In the genomic region with DNA sequence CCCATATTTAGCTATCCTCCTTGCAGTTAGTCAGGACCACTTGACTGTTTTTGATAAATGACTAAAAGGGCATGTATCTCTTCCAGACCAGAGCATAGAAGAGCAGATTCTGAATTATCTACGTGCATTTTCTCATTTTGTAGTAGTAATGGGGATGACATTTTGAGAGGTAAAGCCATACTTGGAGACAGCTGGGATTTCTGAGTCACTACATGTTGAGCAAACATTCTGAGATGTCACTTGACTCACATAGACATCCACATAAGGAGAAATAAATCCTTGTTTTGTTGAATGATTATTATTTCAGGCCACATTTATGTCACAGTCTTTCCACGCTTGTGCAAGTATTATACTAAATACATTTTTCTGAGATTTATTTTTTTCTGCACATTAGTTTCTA, we compare ENCODE assay signal across 18 cellular contexts.
"Had no signal": no experiment of that assay in that cellular context is flagged by ENCODE, and none has a peak within 500 bp of the region (broad histone marks: within the 10 kb centered on the region; RNA-seq: fewer than 3 reads in every experiment).

No MANE protein-coding gene starts in this region.

- H3K27me3 ChIP-seq: gastrocnemius medialis, suprapubic skin, transverse colon, uterus had no signal

- DNase-seq: activated CD4-positive, alpha-beta T cell treated with anti-CD3 and anti-CD28 coated beads, Interleukin-2, amount 10 ng/mL, durations not matched to agents 7 days and 5 days; activated CD8-positive, alpha-beta T cell treated with anti-CD3 and anti-CD28 coated beads, Interleukin-2, amount 10 ng/mL, durations not matched to agents 7 days and 5 days; activated naive CD4-positive, alpha-beta T cell treated with anti-CD3 and anti-CD28 coated beads for 36 hours; activated T-cell treated with anti-CD3 and anti-CD28 coated beads, Interleukin-2, amount 50 U/mL, for 24 hours; gastrocnemius medialis; head of caudate nucleus; kidney glomerular epithelial cell; left ventricle myocardium inferior; mammary epithelial cell; right cardiac atrium; small intestine; stimulated activated CD4-positive, alpha-beta T cell treated with anti-CD3 and anti-CD28 coated beads, Interleukin-4, amount 100 ng/mL, for 1 hour; stimulated activated naive CD8-positive, alpha-beta T cell treated with anti-CD3 and anti-CD28 coated beads, Interleukin-15, amount 100 ng/mL, for 72 hours; T-helper 9 cell; transverse colon; uterus had no signal

- H3K9me3 ChIP-seq: gastrocnemius medialis, suprapubic skin, transverse colon, uterus had no signal

- H3K4me3 ChIP-seq: coronary artery, gastrocnemius medialis, left ventricle myocardium inferior, suprapubic skin, transverse colon, uterus had no signal

- H3K36me3 ChIP-seq: gastrocnemius medialis, left ventricle myocardium inferior, suprapubic skin, transverse colon, uterus had no signal

- H3K27ac ChIP-seq: coronary artery, gastrocnemius medialis, left ventricle myocardium inferior, suprapubic skin, transverse colon, uterus had no signal

- H3K4me1 ChIP-seq: gastrocnemius medialis, left ventricle myocardium inferior, suprapubic skin, transverse colon, uterus had no signal
